Comparison of ENCODE assay signal across 8 cellular contexts in the genomic region with DNA sequence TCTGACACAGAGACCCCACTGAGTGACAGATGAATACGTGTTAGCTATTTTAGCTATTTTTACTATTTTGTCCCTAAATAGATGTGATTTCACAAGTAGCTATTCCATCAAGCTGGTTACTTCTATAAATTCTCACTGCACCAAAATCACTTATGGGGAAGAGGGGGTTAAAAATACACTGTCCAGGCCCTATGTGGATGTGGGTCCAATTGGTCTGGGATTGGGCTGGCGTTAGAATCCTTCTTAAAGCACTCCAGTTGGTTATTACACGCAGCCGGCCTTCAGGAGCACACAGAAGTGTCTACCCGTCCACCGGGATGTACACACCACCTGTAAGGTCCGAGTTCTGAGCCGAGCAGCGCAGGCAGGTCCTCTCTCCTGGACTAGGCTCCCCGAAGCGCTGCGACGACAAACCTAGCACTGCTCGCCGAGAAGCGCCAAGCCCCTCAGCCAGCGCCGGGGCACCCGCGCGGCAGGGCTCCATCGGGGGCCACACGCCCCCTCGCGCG.
A peak's percentile ranks its signal among the peaks of the same experiment; 100 is the strongest.
DNase-seq lines count a peak whose midpoint lies in the region; ATAC-seq, FAIRE-seq and TF ChIP-seq lines count a peak whose summit lies in the region.

No MANE protein-coding gene starts in this region.

- TF ChIP-seq EP300 in tibial nerve (IDR thresholded peaks at IDR 0.05), result no peak

- peaks cover 63% of the 10 kb centered on the region for H3K4me1 ChIP-seq in Karpas-422 (ENCODE audit: low read length)
- peaks cover 7 to 15% of the 10 kb centered on the region in 2 donors for H3K4me1 ChIP-seq in lung (ENCODE audit: control insufficient read depth in 2 of 2, insufficient read depth in 2 of 2, low read length in 2 of 2)
- peaks cover 0 to 67% (median 35%) of the 10 kb centered on the region in 4 donors for H3K4me1 ChIP-seq in tibial nerve

- H3K9me2 ChIP-seq in Karpas-422 (replicated peaks; ENCODE audit: insufficient read depth, low read length), result no peaks in the 10 kb centered on the region

- H3K9me3 ChIP-seq in Karpas-422 (ENCODE audit: low read length) (no peaks in the 10 kb centered on the region), lung (ENCODE audit: control insufficient read depth in 2 of 2, insufficient read depth in 1 of 2, low read length in 1 of 2) (no peaks in the 10 kb centered on the region), tibial nerve (no peaks in the 10 kb centered on the region)

- no peak for FAIRE-seq in bronchial epithelial cell (lab: Jason Lieb, UNC)

- TF ChIP-seq CTCF in GM12865 (IDR thresholded peaks at IDR 0.05; ENCODE audit: insufficient read depth, low read depth, low read length, missing control alignments) (no peak), bronchial epithelial cell (IDR thresholded peaks at IDR 0.05; ENCODE audit: insufficient read depth, low read length, severe bottlenecking) (no peak), lung (IDR thresholded peaks at IDR 0.05; ENCODE audit: control extremely low read depth, extremely low read depth) (no peak), tibial nerve (IDR thresholded peaks at IDR 0.05) (no peak)

- DNase-seq in GM12865 (ENCODE audit: low read depth), result no peak
- no peak for DNase-seq in Karpas-422
- no peak for DNase-seq in bronchial epithelial cell (ENCODE audit: low read depth)
- no peak for DNase-seq in lung (ENCODE audit: low spot score)
- DNase-seq in tibial nerve (ENCODE audit: low spot score in 2 of 2), result peak; percentile 20 to 43
- DNase-seq in cortex of kidney (lab: John Stamatoyannopoulos, UW), result no peak
- no peak for DNase-seq in KG1 (lab: John Stamatoyannopoulos, UW)

- H2AFZ ChIP-seq in Karpas-422 (ENCODE audit: low read length), result no peak overlapping the region

- H3K27me3 ChIP-seq in Karpas-422 (ENCODE audit: low read length) (no peaks in the 10 kb centered on the region), bronchial epithelial cell (ENCODE audit: control insufficient read depth, insufficient read depth, low read length) (no peaks in the 10 kb centered on the region), lung (ENCODE audit: control insufficient read depth, insufficient read depth) (no peaks in the 10 kb centered on the region), tibial nerve (no peaks in the 10 kb centered on the region)

- H3K36me3 ChIP-seq in Karpas-422 (ENCODE audit: insufficient read depth, low read length), result peaks cover 26% of the 10 kb centered on the region
- H3K36me3 ChIP-seq in bronchial epithelial cell (ENCODE audit: control insufficient read depth, insufficient read depth, low read length), result no peaks in the 10 kb centered on the region
- H3K36me3 ChIP-seq in lung (ENCODE audit: control insufficient read depth in 2 of 2, insufficient read depth in 2 of 2, low read length in 2 of 2), result peaks cover 1 to 3% of the 10 kb centered on the region in 2 donors
- peaks cover 0 to 23% (median 0%) of the 10 kb centered on the region in 3 donors for H3K36me3 ChIP-seq in tibial nerve

- ATAC-seq in lung (ENCODE audit: insufficient read depth, low FRiP score), result no peak
- no peak for ATAC-seq in HG02610 (IDR thresholded peaks at IDR 0.05; ENCODE audit: unreplicated experiment)

- H3K79me2 ChIP-seq in Karpas-422 (ENCODE audit: low read length), result peaks cover 88% of the 10 kb centered on the region

- H3K9ac ChIP-seq in Karpas-422 (ENCODE audit: low read length), result peak overlapping the region; percentile 76

- peak overlapping the region; percentile 66 for H3K27ac ChIP-seq in Karpas-422 (ENCODE audit: low read length)
- H3K27ac ChIP-seq in lung (ENCODE audit: low read depth in 1 of 2, low read length in 1 of 2), result peak overlapping the region; percentile 63 to 89
- peak overlapping the region; percentile 71 to 99 (median 92) for H3K27ac ChIP-seq in tibial nerve

- peak overlapping the region; percentile 40 for H3K4me3 ChIP-seq in GM12865 (ENCODE audit: low read depth, low read length)
- peak overlapping the region; percentile 71 for H3K4me3 ChIP-seq in Karpas-422 (ENCODE audit: low read length)
- H3K4me3 ChIP-seq in bronchial epithelial cell (ENCODE audit: low read depth, low read length), result peak overlapping the region; percentile 86
- H3K4me3 ChIP-seq in lung, result peak overlapping the region; percentile 67
- peak overlapping the region; percentile 24 to 85 (median 62) for H3K4me3 ChIP-seq in tibial nerve

- H3K4me2 ChIP-seq in Karpas-422 (ENCODE audit: low read depth, low read length, poor library complexity, severe bottlenecking), result peak overlapping the region; percentile 90

- TF ChIP-seq POLR2A in tibial nerve (IDR thresholded peaks at IDR 0.05), result no peak

- 3 to 5% methylated on average over 22 to 26 of the region's 26 CpGs for WGBS in lung, 2 donors
- 2 to 4% methylated on average over 5 to 15 of the region's 26 CpGs for WGBS in tibial nerve, 2 donors

- H4K20me1 ChIP-seq in Karpas-422 (ENCODE audit: insufficient read depth, low read depth, low read length), result no peaks in the 10 kb centered on the region

Comparison
In these comparisons a context has a peak if more than half of its experiments do, and no peak if none do; other contexts are left out.
1. DNase-seq: peak in tibial nerve (2 of 2); none in GM12865 (single experiment), Karpas-422 (single experiment), bronchial epithelial cell (single experiment), lung (single experiment), cortex of kidney (single experiment) and KG1 (single experiment).
2. Peak in every context shown above with its lines, with median percentiles within 50 percentile points of each other: H3K4me3 ChIP-seq and H3K27ac ChIP-seq.